8 cellular contexts compared by ENCODE assay signal in genomic region chr1:150973258-150973825, GRCh38. TPM values are rescaled to one million over a fixed set of nuclear protein-coding genes. Genes with fewer than 3 reads are reported as not detected.
DNase-seq lines count a peak whose midpoint lies in the region; ATAC-seq, FAIRE-seq and TF ChIP-seq lines count a peak whose summit lies in the region.

No MANE protein-coding gene starts in this region.

- no peaks in the 10 kb centered on the region for H4K20me1 ChIP-seq in OCI-LY7 (ENCODE audit: insufficient read depth, low read length)

- H3K27me3 ChIP-seq in mucosa of rectum (ENCODE audit: control insufficient read depth in 2 of 2, insufficient read depth in 2 of 2, low read length in 2 of 2) = no peaks in the 10 kb centered on the region

- H3K9me3 ChIP-seq in OCI-LY7 (ENCODE audit: low read length) (no peaks in the 10 kb centered on the region), mucosa of rectum (ENCODE audit: control insufficient read depth in 2 of 2, low read length in 2 of 2) (no peaks in the 10 kb centered on the region)

- H3K4me1 ChIP-seq in OCI-LY7 (ENCODE audit: insufficient read depth, low read length, poor library complexity, severe bottlenecking) (peaks cover 36% of the 10 kb centered on the region), mucosa of rectum (ENCODE audit: control insufficient read depth in 2 of 2, insufficient read depth in 2 of 2, low read length in 2 of 2) (peaks cover 45 to 46% of the 10 kb centered on the region in 2 donors)

- peaks cover 9% of the 10 kb centered on the region for H3K36me3 ChIP-seq in OCI-LY7 (ENCODE audit: insufficient read depth, low read length)
- H3K36me3 ChIP-seq in mucosa of rectum (ENCODE audit: control insufficient read depth in 2 of 2, insufficient read depth in 2 of 2, low read length in 2 of 2) = peaks cover 7% of the 10 kb centered on the region in 2 donors

- FAIRE-seq in HTR-8/SVneo (lab: Jason Lieb, UNC) = no peak

- BruUV-seq in OCI-LY7 (replicated peaks; lab: Mats Ljungman, UMichigan) = no TSS peak

- intact Hi-C loops in OCI-LY7 (cut with micrococcal nuclease; ENCODE audit: unreplicated experiment) = loop anchor here (10.0 kb wide), 1 partner anchor 509 kb away; no protein-coding TSS in a partner anchor

- H3K4me3 Mint-ChIP-seq in chondrocyte (ENCODE audit: unreplicated experiment) = peak overlapping the region; percentile 83

- peak overlapping the region; percentile 72 for H3K27ac ChIP-seq in OCI-LY7 (ENCODE audit: low read depth, low read length, poor library complexity, severe bottlenecking)
- H3K27ac ChIP-seq in mucosa of rectum (ENCODE audit: low read depth in 2 of 2, low read length in 2 of 2) = peak overlapping the region; percentile 77 to 79

- TF ChIP-seq CTCF in OCI-LY7 (conservative IDR thresholded peaks at IDR 0.05; ENCODE audit: low read length) (no peak), chondrocyte (IDR thresholded peaks at IDR 0.05) (no peak)

- H3K4me3 ChIP-seq in OCI-LY7 (ENCODE audit: low read depth, low read length, poor library complexity, severe bottlenecking) (peak overlapping the region; percentile 80), mucosa of rectum (ENCODE audit: low read length in 2 of 2) (peak overlapping the region; percentile 88 to 93)

- peaks cover 2% of the 10 kb centered on the region for H3K36me3 Mint-ChIP-seq in chondrocyte (ENCODE audit: low read depth)

- CTCF ChIA-PET in OCI-LY7 (lab: Charles Lee; ENCODE audit: unreplicated experiment) = interaction anchor here (0.6 to 1.1 kb wide), 4 partner anchors 16 to 413 kb away, joined by 3 to 4 read pairs (median 3); partner anchors contain the start of gene ENSA

- POLR2A ChIA-PET in OCI-LY7 (lab: Charles Lee) = interaction anchor here (0.5 to 1.7 kb wide), 6 partner anchors 9 to 371 kb away, joined by 3 to 7 read pairs (median 4); partner anchors contain the start of genes ANXA9 and MINDY1

- no peaks in the 10 kb centered on the region for H3K27me3 Mint-ChIP-seq in chondrocyte (ENCODE audit: low read depth)

- no peaks in the 10 kb centered on the region for H3K9me3 Mint-ChIP-seq in chondrocyte (ENCODE audit: low read depth)

- peak overlapping the region; percentile 64; the same call in 1 of the 2 replicates for H2AFZ ChIP-seq in OCI-LY7 (ENCODE audit: low read length)

- peaks cover 63% of the 10 kb centered on the region for H3K4me1 Mint-ChIP-seq in chondrocyte (ENCODE audit: low read depth)

- DNase-seq in Daoy (ENCODE audit: low read depth) = peak; percentile 35
- DNase-seq in OCI-LY7 (ENCODE audit: low spot score) = peak; percentile 21
- DNase-seq in chondrocyte (ENCODE audit: low spot score) = no peak
- DNase-seq in SW 1271 (lab: John Stamatoyannopoulos, UW) = no peak
- DNase-seq in hippocampal formation (lab: John Stamatoyannopoulos, UW) = no peak
- DNase-seq in HTR-8/SVneo (ENCODE audit: insufficient read length, low spot score) = no peak

- no peak for ATAC-seq in GM19035 (IDR thresholded peaks at IDR 0.05; ENCODE audit: unreplicated experiment)

- H3K4me2 ChIP-seq in OCI-LY7 (ENCODE audit: low read length) = peak overlapping the region; percentile 83

- peak overlapping the region; percentile 80 to 87 for H3K9ac ChIP-seq in mucosa of rectum (ENCODE audit: low read depth in 1 of 2, low read length in 2 of 2)

- peak overlapping the region; percentile 93 for H3K27ac Mint-ChIP-seq in chondrocyte (ENCODE audit: unreplicated experiment)

- peaks cover 40% of the 10 kb centered on the region; the same call in 1 of the 2 replicates for H3K79me2 ChIP-seq in OCI-LY7 (ENCODE audit: insufficient read depth, low read depth, low read length)

- H3K9me2 ChIP-seq in OCI-LY7 (ENCODE audit: insufficient read depth, low read length) = no peaks in the 10 kb centered on the region

RNA-seq across cellular contexts. Expression of gene CERS2, which starts 1.3 kb away (rescaled TPM):
- total RNA-seq in Daoy (2014; rRNA removed; shearing (Covaris generic)) = 74.1 and 105 TPM in 2 replicates
- 50.9 and 64.7 TPM in 2 replicates for total RNA-seq in OCI-LY7 (2014; rRNA removed; shearing (Covaris generic))
- total RNA-seq in OCI-LY7 (2022) (92.8 and 96.6 TPM in 2 replicates), chondrocyte (199 to 223 TPM (median 217 TPM) in 3 replicates)

RNA-seq across cellular contexts. Expression of gene ANXA9, which starts 8.8 kb away (rescaled TPM):
- total RNA-seq in Daoy (2014; rRNA removed; shearing (Covaris generic)) = 0.24 TPM in 1 of 2 replicates, not detected in the other
- total RNA-seq in OCI-LY7 (2014; rRNA removed; shearing (Covaris generic)) = 0.67 and 1.1 TPM in 2 replicates
- total RNA-seq in OCI-LY7 (2022) = 0.39 and 0.65 TPM in 2 replicates
- total RNA-seq in chondrocyte = 0.54 TPM in 1 of 3 replicates, not detected in the others

RNA-seq across cellular contexts. Expression of gene MINDY1, which starts 33.4 kb away (rescaled TPM):
- 6.6 and 12.1 TPM in 2 replicates for total RNA-seq in Daoy (2014; rRNA removed; shearing (Covaris generic))
- total RNA-seq in OCI-LY7 (2014; rRNA removed; shearing (Covaris generic)) = 3.8 and 8.5 TPM in 2 replicates
- total RNA-seq in OCI-LY7 (2022) (10.2 and 13.8 TPM in 2 replicates), chondrocyte (12.5 to 18.2 TPM (median 14.8 TPM) in 3 replicates)

RNA-seq across cellular contexts. Expression of gene PRUNE1, which starts 34.9 kb away (rescaled TPM):
- 17.4 and 21.3 TPM in 2 replicates for total RNA-seq in Daoy (2014; rRNA removed; shearing (Covaris generic))
- total RNA-seq in OCI-LY7 (2014; rRNA removed; shearing (Covaris generic)) = 15.4 and 18.8 TPM in 2 replicates
- 20.4 and 20.8 TPM in 2 replicates for total RNA-seq in OCI-LY7 (2022)
- total RNA-seq in chondrocyte = 14.1 to 15.4 TPM (median 15.3 TPM) in 3 replicates

RNA-seq across cellular contexts. Expression of gene SETDB1, which starts 47.2 kb away (rescaled TPM):
- 37.5 and 60.8 TPM in 2 replicates for total RNA-seq in Daoy (2014; rRNA removed; shearing (Covaris generic))
- total RNA-seq in OCI-LY7 (2014; rRNA removed; shearing (Covaris generic)) = 42.3 and 66.8 TPM in 2 replicates
- 73.6 and 81.1 TPM in 2 replicates for total RNA-seq in OCI-LY7 (2022)
- total RNA-seq in chondrocyte = 35.0 to 44.1 TPM (median 35.9 TPM) in 3 replicates

Comparison
In these comparisons a context has a peak if more than half of its experiments do, and no peak if none do; other contexts are left out.
1. DNase-seq: peak in Daoy (single experiment) and OCI-LY7 (single experiment); none in chondrocyte (single experiment), SW 1271 (0 of 2), hippocampal formation (0 of 2) and HTR-8/SVneo (single experiment).